Comparison of ENCODE assay signal across 8 cellular contexts in the genomic region with DNA sequence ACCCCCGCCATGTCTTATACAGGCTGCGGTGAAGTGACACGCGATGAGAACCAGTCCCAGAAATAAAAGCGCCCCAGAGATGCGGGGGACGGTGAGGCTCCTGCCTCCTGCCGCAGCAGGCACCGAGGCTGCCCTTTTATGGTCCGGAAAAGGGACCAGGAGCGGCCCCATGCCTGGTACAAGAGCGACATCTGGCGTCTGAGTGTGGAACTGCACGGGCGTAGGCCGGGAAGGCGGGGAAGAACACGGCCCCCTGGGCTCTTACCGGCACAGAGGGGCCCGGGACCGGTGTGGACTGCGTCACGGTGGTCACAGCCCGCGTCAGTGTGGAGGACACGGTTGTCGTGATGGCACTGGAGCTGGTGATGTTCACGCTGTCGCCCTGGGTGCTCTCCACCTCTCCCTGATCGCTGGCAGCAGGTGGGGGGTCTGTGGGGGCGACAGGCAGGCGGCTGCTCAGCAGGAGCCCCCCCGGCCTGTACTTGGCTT. TPM values are rescaled to one million over a fixed set of nuclear protein-coding genes. Genes with fewer than 3 reads are reported as not detected.
DNase-seq lines count a peak whose midpoint lies in the region; ATAC-seq and TF ChIP-seq lines count a peak whose summit lies in the region.

No MANE protein-coding gene starts in this region.

- no peak for TF ChIP-seq POLR2A in right lobe of liver (IDR thresholded peaks at IDR 0.05)

- peak; percentile 83 for TF ChIP-seq CTCF in choroid plexus epithelial cell (conservative IDR thresholded peaks at IDR 0.05; ENCODE audit: low read depth, low read length)
- TF ChIP-seq CTCF in right lobe of liver (IDR thresholded peaks at IDR 0.05) = peak; percentile 93 to 100 (median 97)

- no peaks in the 10 kb centered on the region for H3K27me3 ChIP-seq in right lobe of liver

- H3K36me3 ChIP-seq in right lobe of liver = peaks cover 0 to 73% (median 22%) of the 10 kb centered on the region in 4 donors

- no peak overlapping the region for H3K4me3 ChIP-seq in choroid plexus epithelial cell (ENCODE audit: low read depth, low read length)
- H3K4me3 ChIP-seq in right lobe of liver = no peak overlapping the region

- H3K4me1 ChIP-seq in right lobe of liver = no peaks in the 10 kb centered on the region

- DNase-seq in AG08395 (ENCODE audit: low spot score) (peak; percentile 79), NCI-H1105 (lab: John Stamatoyannopoulos, UW) (peak; percentile 31), choroid plexus epithelial cell (ENCODE audit: low read depth) (peak; percentile 62), right lobe of liver (peak in 2 of 3 donors; percentile 62 to 72)
- DNase-seq in activated CD4-positive, alpha-beta T cell treated with anti-CD3 and anti-CD28 coated beads for 48 hours = peak; percentile 84
- DNase-seq in stimulated activated CD8-positive, alpha-beta memory T cell treated with anti-CD3 and anti-CD28 coated beads, Interleukin-12 subunit alpha, Interleukin-12 subunit beta, amount 100 ng/mL, for 1 hour (ENCODE audit: low read depth) = peak; percentile 57

- ATAC-seq in GM18909 (IDR thresholded peaks at IDR 0.05; ENCODE audit: poor library complexity, unreplicated experiment) = peak; percentile 62
- peak; percentile 64 to 82 (median 78) for ATAC-seq in right lobe of liver
- ATAC-seq in HG03196 (IDR thresholded peaks at IDR 0.05; ENCODE audit: unreplicated experiment) = no peak

- no peak overlapping the region for H3K27ac ChIP-seq in right lobe of liver

- 28% methylated on average over 13 of the region's 33 CpGs for WGBS in right lobe of liver (ENCODE audit: insufficient coverage, low coverage, low lambda C conversion rate, missing lambda C conversion rate)

- intact Hi-C loops in right lobe of liver (cut with DNase I) = loop anchor here in 1 of 2 donors (5.0 to 10.0 kb wide), 2 partner anchors 191 to 989 kb away; a partner anchor contains a TSS

- no peaks in the 10 kb centered on the region for H3K9me3 ChIP-seq in right lobe of liver

RNA-seq across cellular contexts. Expression of a gene that starts 8.9 kb away (rescaled TPM):
- 1 to 10 TPM; 2.2 to 9.1 (median 5.2) TPM for total RNA-seq in right lobe of liver

RNA-seq across cellular contexts. Expression of a gene that starts 18.2 kb away (rescaled TPM):
- total RNA-seq in right lobe of liver = 10 to 100 TPM; 15.2 to 32.5 (median 19.7) TPM

RNA-seq across cellular contexts. Expression of a gene that starts 18.5 kb away (rescaled TPM):
- total RNA-seq in right lobe of liver = 10 to 100 TPM; 36.1 to 56.2 (median 39.7) TPM

RNA-seq across cellular contexts. Expression of a gene that starts 19.2 kb away (rescaled TPM):
- 10 to 100 TPM in 1 of 6 experiments, 1 to 10 TPM in 5; 3.8 to 10.3 (median 5.9) TPM for total RNA-seq in right lobe of liver

RNA-seq across cellular contexts. Expression of a gene that starts 27.3 kb away (rescaled TPM):
- total RNA-seq in right lobe of liver = 10 to 100 TPM in 2 of 6 experiments, 1 to 10 TPM in 4; 5.5 to 11.9 (median 8.7) TPM

Comparison
In these comparisons a context has a peak if more than half of its experiments do, and no peak if none do; other contexts are left out.
1. DNase-seq: peak in every context shown above with its lines; median percentile 84 in activated CD4-positive, alpha-beta T cell treated with anti-CD3 and anti-CD28 coated beads for 48 hours; 79 in AG08395; 67 in right lobe of liver; 62 in choroid plexus epithelial cell; 57 in stimulated activated CD8-positive, alpha-beta memory T cell treated with anti-CD3 and anti-CD28 coated beads, Interleukin-12 subunit alpha, Interleukin-12 subunit beta, amount 100 ng/mL, for 1 hour; 31 in NCI-H1105.